ENCODE assay signal across 1 cellular context in the genomic region with DNA sequence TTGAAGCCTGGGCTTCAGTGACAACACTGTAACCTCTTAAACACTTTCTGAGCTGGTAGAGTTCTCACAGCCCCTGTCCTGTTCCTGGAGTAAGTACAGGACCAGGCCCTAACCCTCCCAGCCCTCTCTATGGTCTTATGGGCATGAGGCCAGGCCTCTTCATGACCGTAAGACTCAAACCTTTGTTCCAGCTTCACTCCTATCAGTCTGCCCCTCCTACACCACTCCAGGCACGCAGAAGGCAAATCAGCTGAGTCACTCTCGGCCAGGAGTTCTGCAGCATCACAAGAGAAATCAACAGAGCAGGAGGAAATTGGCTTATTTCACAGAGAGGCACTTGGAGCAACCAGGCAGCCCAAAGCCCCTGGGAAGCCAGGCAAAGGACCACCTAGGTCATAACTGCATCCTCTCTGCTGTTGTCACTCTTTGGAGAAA.
TF ChIP-seq lines count a peak whose summit lies in the region.

No MANE protein-coding gene starts in this region.

TF ChIP-seq in A549, 52 proteins besides CTCF, POLR2A, EP300 and RAD21 (continued from another document):
- TF ChIP-seq FOSL2 (IDR thresholded peaks at IDR 0.05) (no peak), FOSL2 (CRISPR knock-in tag; IDR thresholded peaks at IDR 0.05) (no peak), HEYL (CRISPR knock-in tag; IDR thresholded peaks at IDR 0.05) (no peak)
